In the genomic region with DNA sequence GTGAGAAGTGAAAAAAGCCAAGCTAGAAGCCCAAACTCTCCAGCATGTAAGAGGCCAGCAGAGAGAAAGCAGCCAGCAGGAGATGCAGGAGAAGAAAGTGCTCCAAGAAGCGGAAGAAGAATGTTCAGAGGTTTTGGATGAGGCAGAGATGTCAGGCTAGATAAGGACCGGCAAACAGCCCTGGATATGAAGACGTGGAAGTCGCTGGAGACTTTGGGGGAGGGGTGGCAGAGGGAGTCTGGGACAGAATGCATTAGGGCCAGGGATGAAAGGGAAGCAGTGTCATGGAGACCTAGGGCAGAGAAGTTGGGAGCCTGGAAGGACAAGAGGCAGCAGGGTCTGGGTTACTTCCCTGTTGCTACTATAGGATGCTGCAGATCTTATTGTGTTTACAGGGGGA, we compare ENCODE assay signal across 21 cellular contexts. TPM values are rescaled to one million over a fixed set of nuclear protein-coding genes. Genes with fewer than 3 reads are reported as not detected.
A peak's percentile ranks its signal among the peaks of the same experiment; 100 is the strongest.
DNase-seq lines count a peak whose midpoint lies in the region; ATAC-seq and TF ChIP-seq lines count a peak whose summit lies in the region.
"Had no signal": no experiment of that assay in that cellular context is flagged by ENCODE, and none has a peak within 500 bp of the region (broad histone marks: within the 10 kb centered on the region; RNA-seq: fewer than 3 reads in every experiment).

No MANE protein-coding gene starts in this region.

- H3K27me3 Mint-ChIP-seq in neural crest cell (ENCODE audit: low read depth) (peaks cover 43% of the 10 kb centered on the region), H9 (ENCODE audit: low read depth) (peaks cover 96% of the 10 kb centered on the region)

- in situ Hi-C loops in KBM-7 (cut with MboI; ENCODE audit: low pct_unique_long_range_greater_than_20kb, low sequenced_read_pairs): no loop called here

- no peak overlapping the region for H2AK5ac ChIP-seq in H9 (ENCODE audit: insufficient read length, low read length)

- no peak overlapping the region for H2BK12ac ChIP-seq in H9 (ENCODE audit: insufficient read length, low read depth, low read length)

- H3K14ac ChIP-seq in H9 (ENCODE audit: insufficient read depth, low read length): no peak overlapping the region

- no peaks in the 10 kb centered on the region for H3K9me3 ChIP-seq in BLaER1
- no peaks in the 10 kb centered on the region for H3K9me3 ChIP-seq in H9 (ENCODE audit: control insufficient read depth, low read depth, low read length)
- H3K9me3 ChIP-seq: BE2C, Caco-2, HAP-1 had no signal

- peaks cover 28% of the 10 kb centered on the region for H3K4me1 ChIP-seq in BLaER1
- H3K4me1 ChIP-seq in H9 (ENCODE audit: insufficient read depth, low read length): no peaks in the 10 kb centered on the region
- H3K4me1 ChIP-seq: BE2C had no signal

- no peak overlapping the region for H4K8ac ChIP-seq in H9 (replicated peaks; ENCODE audit: insufficient read length, low read depth, low read length)

- H3K79me1 ChIP-seq in H9 (ENCODE audit: insufficient read depth, low read depth, low read length, poor library complexity, severe bottlenecking): no peaks in the 10 kb centered on the region

- H3K18ac ChIP-seq in H9 (ENCODE audit: insufficient read length, low read depth, low read length): no peak overlapping the region

- H3K36me3 Mint-ChIP-seq in neural crest cell (ENCODE audit: low read depth) (no peaks in the 10 kb centered on the region), H9 (ENCODE audit: insufficient read depth in 1 of 3, low read depth in 3 of 3) (no peaks in the 10 kb centered on the region)
- H3K36me3 Mint-ChIP-seq: CD8-positive, alpha-beta T cell had no signal

- H3K9me3 Mint-ChIP-seq in neural crest cell (no peaks in the 10 kb centered on the region), H9 (no peaks in the 10 kb centered on the region)
- H3K9me3 Mint-ChIP-seq: CD8-positive, alpha-beta T cell; GM23338; HFFc6 had no signal

- H4K20me1 ChIP-seq in BLaER1 (peaks cover 12% of the 10 kb centered on the region; the same call in 1 of the 2 replicates), H9 (ENCODE audit: control insufficient read depth, insufficient read depth, insufficient read length) (no peaks in the 10 kb centered on the region)

- ATAC-seq in SK-N-SH treated with all-trans-retinoic acid at 6 μM for 48 hours: no peak
- ATAC-seq: CD8-positive, alpha-beta T cell; GM12878; GM23338 had no signal

- H3K27ac ChIP-seq in BLaER1: no peak overlapping the region
- no peak overlapping the region for H3K27ac ChIP-seq in H9 (ENCODE audit: insufficient read length, low read depth, low read length)
- H3K27ac ChIP-seq: 22Rv1, C4-2B had no signal

- H4K5ac ChIP-seq in H9 (ENCODE audit: insufficient read length, low read depth, low read length): no peak overlapping the region

- peaks cover 26% of the 10 kb centered on the region for H3K27me3 ChIP-seq in BLaER1
- H3K27me3 ChIP-seq in H9 (ENCODE audit: insufficient read depth, low read length): peaks cover 34% of the 10 kb centered on the region; the same call in 1 of the 2 replicates

- no peak overlapping the region for H2BK120ac ChIP-seq in H9 (ENCODE audit: low read depth, low read length, poor library complexity, severe bottlenecking)

- peak overlapping the region; percentile 5 for H3K27ac Mint-ChIP-seq in neural crest cell (ENCODE audit: unreplicated experiment)
- H3K27ac Mint-ChIP-seq in H9: no peak overlapping the region
- H3K27ac Mint-ChIP-seq: CD4-positive, CD25-positive, alpha-beta regulatory T cell; CD8-positive, alpha-beta T cell; GM23338; HFFc6 had no signal

- H3K9ac ChIP-seq in BLaER1 (no peak overlapping the region), H9 (ENCODE audit: extremely low read depth, insufficient read length, low read length) (no peak overlapping the region)

- H4K91ac ChIP-seq in H9 (ENCODE audit: insufficient read length, low read depth, low read length): no peak overlapping the region

- H3K4me3 Mint-ChIP-seq in neural crest cell (peak overlapping the region; percentile 21), H9 (no peak overlapping the region)
- H3K4me3 Mint-ChIP-seq: CD4-positive, CD25-positive, alpha-beta regulatory T cell; CD8-positive, alpha-beta T cell; GM23338; HFFc6 had no signal

- H3T11ph ChIP-seq in H9 (ENCODE audit: low read length): no peak overlapping the region

- H2BK5ac ChIP-seq in H9 (ENCODE audit: insufficient read length, low read length): no peak overlapping the region

- H3K4me2 ChIP-seq in BLaER1 (peak overlapping the region; percentile 43), H9 (ENCODE audit: insufficient read depth, insufficient read length, low read length) (no peak overlapping the region)
- H3K4me2 ChIP-seq: GM23338 had no signal

- no peak overlapping the region for H2BK20ac ChIP-seq in H9 (ENCODE audit: low read depth, low read length, poor library complexity, severe bottlenecking)

- no peaks in the 10 kb centered on the region for H3K23me2 ChIP-seq in H9 (ENCODE audit: insufficient read length, low read depth, low read length, poor library complexity, severe bottlenecking)

- H3K4ac ChIP-seq in H9 (ENCODE audit: low read depth, low read length): no peak overlapping the region

- H3K56ac ChIP-seq in H9 (ENCODE audit: insufficient read length, low read depth, low read length): no peak overlapping the region

- no peak overlapping the region for H2AFZ ChIP-seq in H9 (ENCODE audit: low read length)
- H2AFZ ChIP-seq: GM23338 had no signal

- no peak for TF ChIP-seq CTCF in neural crest cell (conservative IDR thresholded peaks at IDR 0.05)
- TF ChIP-seq CTCF in H9 (conservative IDR thresholded peaks at IDR 0.05): no peak

- no peaks in the 10 kb centered on the region for H3K79me2 ChIP-seq in H9 (ENCODE audit: insufficient read depth, low read length)

- no peaks in the 10 kb centered on the region for H3K36me3 ChIP-seq in BLaER1
- H3K36me3 ChIP-seq: BE2C, HAP-1 had no signal

- H3K4me1 Mint-ChIP-seq in neural crest cell: peaks cover 32% of the 10 kb centered on the region
- H3K4me1 Mint-ChIP-seq in H9: peaks cover 9 to 15% of the 10 kb centered on the region in 2 experiments

- no peak overlapping the region for H3K23ac ChIP-seq in H9 (ENCODE audit: insufficient read length, low read depth, low read length)

- H3K4me3 ChIP-seq in BLaER1: no peak overlapping the region
- H3K4me3 ChIP-seq: GM12878, GM23338, HAP-1 had no signal

- peak; percentile 25 for DNase-seq in KBM-7
- DNase-seq in SK-N-DZ (ENCODE audit: low spot score): peak; percentile 37
- DNase-seq in neural crest cell (ENCODE audit: low read depth, low spot score): no peak
- DNase-seq in AML-193 (lab: John Stamatoyannopoulos, UW): no peak
- no peak for DNase-seq in GM19240 (ENCODE audit: insufficient read length, low spot score)
- DNase-seq in H9: no peak
- DNase-seq: BE2C; Caco-2; CD4-positive, CD25-positive, alpha-beta regulatory T cell; CD8-positive, alpha-beta T cell; DND-41; EL; GDM1; HFFc6 had no signal

- no CpG with 5 or more reads among the region's 4 CpGs for WGBS in H9 (ENCODE audit: extremely low coverage, insufficient read length, low lambda C conversion rate)

- H2BK15ac ChIP-seq in H9 (ENCODE audit: low read depth, low read length): no peak overlapping the region

TF ChIP-seq in SK-N-SH treated with all-trans-retinoic acid at 6 μM for 48 hours, 23 proteins besides CTCF, POLR2A, EP300 and RAD21 (continues in another document):
- TF ChIP-seq ESRRG (CRISPR knock-in tag; IDR thresholded peaks at IDR 0.05): no peak
- no peak for TF ChIP-seq PPARA (CRISPR knock-in tag; IDR thresholded peaks at IDR 0.05; ENCODE audit: borderline replicate concordance)
- no peak for TF ChIP-seq ZNF565 (CRISPR knock-in tag; conservative IDR thresholded peaks at IDR 0.05; ENCODE audit: low read depth)
- no peak for TF ChIP-seq ZNF70 (CRISPR knock-in tag; IDR thresholded peaks at IDR 0.05)
- no peak for TF ChIP-seq ISL1 (CRISPR knock-in tag; IDR thresholded peaks at IDR 0.05)
- TF ChIP-seq PATZ1 (CRISPR knock-in tag; IDR thresholded peaks at IDR 0.05; ENCODE audit: borderline replicate concordance): no peak
- no peak for TF ChIP-seq ZFP30 (CRISPR knock-in tag; IDR thresholded peaks at IDR 0.05)
- no peak for TF ChIP-seq BACH2 (CRISPR knock-in tag; IDR thresholded peaks at IDR 0.05; ENCODE audit: borderline replicate concordance)
- TF ChIP-seq, protein P1, sequence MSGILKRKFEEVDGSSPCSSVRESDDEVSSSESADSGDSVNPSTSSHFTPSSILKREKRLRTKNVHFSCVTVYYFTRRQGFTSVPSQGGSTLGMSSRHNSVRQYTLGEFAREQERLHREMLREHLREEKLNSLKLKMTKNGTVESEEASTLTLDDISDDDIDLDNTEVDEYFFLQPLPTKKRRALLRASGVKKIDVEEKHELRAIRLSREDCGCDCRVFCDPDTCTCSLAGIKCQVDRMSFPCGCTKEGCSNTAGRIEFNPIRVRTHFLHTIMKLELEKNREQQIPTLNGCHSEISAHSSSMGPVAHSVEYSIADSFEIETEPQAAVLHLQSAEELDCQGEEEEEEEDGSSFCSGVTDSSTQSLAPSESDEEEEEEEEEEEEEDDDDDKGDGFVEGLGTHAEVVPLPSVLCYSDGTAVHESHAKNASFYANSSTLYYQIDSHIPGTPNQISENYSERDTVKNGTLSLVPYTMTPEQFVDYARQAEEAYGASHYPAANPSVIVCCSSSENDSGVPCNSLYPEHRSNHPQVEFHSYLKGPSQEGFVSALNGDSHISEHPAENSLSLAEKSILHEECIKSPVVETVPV (CRISPR knock-in tag; IDR thresholded peaks at IDR 0.05): no peak
- no peak for TF ChIP-seq GLIS3 (CRISPR knock-in tag; IDR thresholded peaks at IDR 0.05)
- TF ChIP-seq SNAI2 (CRISPR knock-in tag; IDR thresholded peaks at IDR 0.05): no peak

RNA-seq across cellular contexts. Expression of gene SCUBE3, which starts 5.3 kb away (rescaled TPM):
- polyA plus RNA-seq in SK-N-DZ (2014; cell fraction: cytosol; rRNA removed): 0.08 and 0.09 TPM in 2 replicates
- 0.02 and 0.13 TPM in 2 replicates for polyA plus RNA-seq in SK-N-DZ (2014; cell fraction: nucleus; rRNA removed)
- total RNA-seq in neural crest cell: 22.2 and 22.5 TPM in 2 replicates
- total RNA-seq in H9 (2021): 2.2 and 2.7 TPM in 2 replicates
- total RNA-seq: CD4-positive, CD25-positive, alpha-beta regulatory T cell; CD8-positive, alpha-beta T cell had no signal

RNA-seq across cellular contexts. Expression of gene ZNF76, which starts 51.1 kb away (rescaled TPM):
- 15.5 and 18.4 TPM in 2 replicates for polyA plus RNA-seq in SK-N-DZ (2014; cell fraction: cytosol; rRNA removed)
- 60.8 and 107 TPM in 2 replicates for polyA plus RNA-seq in SK-N-DZ (2014; cell fraction: nucleus; rRNA removed)
- 45.0 and 47.6 TPM in 2 replicates for total RNA-seq in neural crest cell
- total RNA-seq in H9 (2021): 21.1 and 22.8 TPM in 2 replicates

Comparison
In these comparisons a context has a peak if more than half of its experiments do, and no peak if none do; other contexts are left out.
1. DNase-seq: peak in KBM-7 (single experiment) and SK-N-DZ (single experiment); none in neural crest cell (single experiment), AML-193 (0 of 2), GM19240 (single experiment) and H9 (single experiment).